19 cellular contexts compared by ENCODE assay signal in genomic region chr10:70315815-70316214, GRCh38. TPM values are rescaled to one million over a fixed set of nuclear protein-coding genes. Genes with fewer than 3 reads are reported as not detected.
"Had no signal": no experiment of that assay in that cellular context is flagged by ENCODE, and none has a peak within 500 bp of the region (broad histone marks: within the 10 kb centered on the region; RNA-seq: fewer than 3 reads in every experiment).

No MANE protein-coding gene starts in this region.

- H3K36me3 Mint-ChIP-seq: stimulated activated effector memory CD8-positive, alpha-beta T cell treated with anti-CD3 and anti-CD28 coated beads, Interleukin-12 subunit alpha, Interleukin-12 subunit beta, amount 100 ng/mL, for 72 hours had no signal

- H3K36me3 ChIP-seq: heart left ventricle, neutrophil, thoracic aorta had no signal

- H3K9ac ChIP-seq: parathyroid adenoma had no signal

- H3K4me1 ChIP-seq: parathyroid adenoma had no signal

- H3K27ac Mint-ChIP-seq: activated CD8-positive, alpha-beta T cell treated with anti-CD3 and anti-CD28 coated beads for 36 hours; activated naive CD4-positive, alpha-beta T cell treated with anti-CD3 and anti-CD28 coated beads, Interleukin-2, amount 50 U/mL, for 24 hours; stimulated activated effector memory CD8-positive, alpha-beta T cell treated with anti-CD3 and anti-CD28 coated beads, Interleukin-12 subunit alpha, Interleukin-12 subunit beta, amount 100 ng/mL, for 72 hours; WTC11 had no signal

- H3K27me3 ChIP-seq: neutrophil had no signal

- H3K27ac ChIP-seq: coronary artery, heart left ventricle, neutrophil, parathyroid adenoma, thoracic aorta had no signal

- H3K4me3 Mint-ChIP-seq: activated CD8-positive, alpha-beta T cell treated with anti-CD3 and anti-CD28 coated beads for 36 hours; activated naive CD4-positive, alpha-beta T cell treated with anti-CD3 and anti-CD28 coated beads, Interleukin-2, amount 50 U/mL, for 24 hours; activated T-cell treated with anti-CD3 and anti-CD28 coated beads, Interleukin-2, amount 50 U/mL, for 4 hours; naive thymus-derived CD8-positive, alpha-beta T cell; stimulated activated effector memory CD8-positive, alpha-beta T cell treated with anti-CD3 and anti-CD28 coated beads, Interleukin-12 subunit alpha, Interleukin-12 subunit beta, amount 100 ng/mL, for 72 hours; WTC11 had no signal

- ATAC-seq: activated CD8-positive, alpha-beta T cell treated with anti-CD3 and anti-CD28 coated beads for 36 hours; activated T-cell treated with anti-CD3 and anti-CD28 coated beads, Interleukin-2, amount 50 U/mL, for 4 hours; heart left ventricle; naive thymus-derived CD8-positive, alpha-beta T cell; stimulated activated effector memory CD8-positive, alpha-beta T cell treated with anti-CD3 and anti-CD28 coated beads, Interleukin-12 subunit alpha, Interleukin-12 subunit beta, amount 100 ng/mL, for 72 hours; WTC11 had no signal

- H3K79me2 ChIP-seq: parathyroid adenoma had no signal

- H3K27me3 Mint-ChIP-seq: activated CD8-positive, alpha-beta T cell treated with anti-CD3 and anti-CD28 coated beads for 36 hours; activated naive CD4-positive, alpha-beta T cell treated with anti-CD3 and anti-CD28 coated beads, Interleukin-2, amount 50 U/mL, for 24 hours had no signal

- H3K9me3 Mint-ChIP-seq: activated naive CD4-positive, alpha-beta T cell treated with anti-CD3 and anti-CD28 coated beads, Interleukin-2, amount 50 U/mL, for 24 hours; activated T-cell treated with anti-CD3 and anti-CD28 coated beads, Interleukin-2, amount 50 U/mL, for 4 hours; naive thymus-derived CD8-positive, alpha-beta T cell; stimulated activated effector memory CD8-positive, alpha-beta T cell treated with anti-CD3 and anti-CD28 coated beads, Interleukin-12 subunit alpha, Interleukin-12 subunit beta, amount 100 ng/mL, for 72 hours; WTC11 had no signal

- H3K4me3 ChIP-seq: coronary artery, heart left ventricle, thoracic aorta had no signal

- H3K9me3 ChIP-seq: heart left ventricle, neutrophil, thoracic aorta had no signal

- H3K4me1 Mint-ChIP-seq: activated naive CD4-positive, alpha-beta T cell treated with anti-CD3 and anti-CD28 coated beads, Interleukin-2, amount 50 U/mL, for 24 hours; stimulated activated effector memory CD8-positive, alpha-beta T cell treated with anti-CD3 and anti-CD28 coated beads, Interleukin-12 subunit alpha, Interleukin-12 subunit beta, amount 100 ng/mL, for 72 hours; WTC11 had no signal

- H2AFZ ChIP-seq: parathyroid adenoma had no signal

- DNase-seq: activated CD4-positive, alpha-beta T cell treated with anti-CD3 and anti-CD28 coated beads for 48 hours; activated CD8-positive, alpha-beta T cell treated with anti-CD3 and anti-CD28 coated beads for 36 hours; activated effector memory CD4-positive, alpha-beta T cell treated with Interleukin-2 at 50 U/mL for 16 hours; activated T-cell treated with anti-CD3 and anti-CD28 coated beads, Interleukin-2, amount 50 U/mL, for 4 hours; amniotic stem cell; effector CD4-positive, alpha-beta T cell; heart left ventricle; left colon; naive thymus-derived CD8-positive, alpha-beta T cell; T-helper 2 cell had no signal

RNA-seq across cellular contexts. Expression of gene NPFFR1, which starts 32.0 kb away (rescaled TPM):
- total RNA-seq: activated CD8-positive, alpha-beta T cell treated with anti-CD3 and anti-CD28 coated beads for 36 hours; activated T-cell treated with anti-CD3 and anti-CD28 coated beads, Interleukin-2, amount 50 U/mL, for 4 hours; cardiac septum; fibroblast of lung; naive thymus-derived CD8-positive, alpha-beta T cell had no signal
- polyA plus RNA-seq: fibroblast of lung; heart left ventricle; naive thymus-derived CD8-positive, alpha-beta T cell had no signal
